ENCODE assay signal across 12 cellular contexts in genomic region chr9:108439967-108440366, GRCh38.
DNase-seq lines count a peak whose midpoint lies in the region; ATAC-seq, FAIRE-seq and TF ChIP-seq lines count a peak whose summit lies in the region.
"Had no signal": no experiment of that assay in that cellular context is flagged by ENCODE, and none has a peak within 500 bp of the region (broad histone marks: within the 10 kb centered on the region; RNA-seq: fewer than 3 reads in every experiment).

No MANE protein-coding gene starts in this region.

- in situ Hi-C loops in mammary epithelial cell (cut with MboI; ENCODE audit: low sequenced_read_pairs in 2 of 2), result no loop called here

- intact Hi-C loops in mammary epithelial cell (cut with micrococcal nuclease), result loop anchor here (10.0 kb wide), 1 partner anchor 385 kb away; no protein-coding TSS in a partner anchor
- intact Hi-C loops in vagina (cut with DNase I), result no loop called here
- intact Hi-C loops in pancreas (cut with DNase I), result no loop called here

- no peak for TF ChIP-seq CTCF in mammary epithelial cell (conservative IDR thresholded peaks at IDR 0.05 in 1 of 2, IDR thresholded peaks at IDR 0.05 in 1 of 2; ENCODE audit: extremely low read depth in 1 of 2, insufficient read depth in 1 of 2, low read depth in 1 of 2, low read length in 2 of 2)
- TF ChIP-seq CTCF in keratinocyte (optimal IDR thresholded peaks at IDR 0.05 in 1 of 3, IDR thresholded peaks at IDR 0.05 in 1 of 3, conservative IDR thresholded peaks at IDR 0.05 in 1 of 3; ENCODE audit: extremely low read depth in 1 of 3, insufficient read depth in 2 of 3, low read length in 3 of 3), result no peak
- TF ChIP-seq CTCF in vagina (IDR thresholded peaks at IDR 0.05), result no peak
- TF ChIP-seq CTCF in pancreas (IDR thresholded peaks at IDR 0.05), result no peak

- H3K9me1 ChIP-seq in keratinocyte (ENCODE audit: control insufficient read depth, extremely low read depth, insufficient read depth, low read length), result no peaks in the 10 kb centered on the region

- H4K20me1 ChIP-seq in mammary epithelial cell (ENCODE audit: insufficient read depth, low read length) (no peaks in the 10 kb centered on the region), keratinocyte (ENCODE audit: control insufficient read depth, extremely low read depth, insufficient read depth, low read length) (no peaks in the 10 kb centered on the region)

- no TSS peak for BruUV-seq in mammary epithelial cell (replicated peaks; lab: Mats Ljungman, UMichigan)

- WGBS in mammary epithelial cell (ENCODE audit: low coverage, missing lambda C conversion rate), result 38% methylated on average over 3 of the region's 3 CpGs
- WGBS in pancreas, 2 donors, result 81 to 90% methylated on average over 3 of the region's 3 CpGs

- H3K36me3 ChIP-seq in mammary epithelial cell (ENCODE audit: insufficient read depth, low read length) (no peaks in the 10 kb centered on the region), keratinocyte (ENCODE audit: control insufficient read depth in 2 of 2, extremely low read depth in 1 of 2, insufficient read depth in 2 of 2, low read length in 2 of 2) (no peaks in the 10 kb centered on the region), vagina (no peaks in the 10 kb centered on the region), pancreas (no peaks in the 10 kb centered on the region)

- DNase-seq in LHCN-M2 (ENCODE audit: low read depth) (peak; percentile 74), mammary epithelial cell (peak; percentile 77), keratinocyte (ENCODE audit: low read depth, low spot score) (no peak), vagina (ENCODE audit: extremely low spot score in 2 of 2) (no peak), pancreas (no peak), NAMALWA (ENCODE audit: low spot score) (no peak)
- no peak for DNase-seq in activated CD4-positive, alpha-beta T cell treated with anti-CD3 and anti-CD28 coated beads for 48 hours
- DNase-seq: activated T-cell treated with anti-CD3 and anti-CD28 coated beads, Interleukin-2, amount 50 U/mL, for 24 hours; NCI-H524 treated with DMSO at 0.1 percent for 48 hours; SHP77 treated with DMSO at 0.1 percent for 48 hours had no signal

- H2AFZ ChIP-seq in mammary epithelial cell (ENCODE audit: low read depth, low read length) (no peak overlapping the region), keratinocyte (ENCODE audit: control insufficient read depth, low read length) (peak overlapping the region; percentile 17)

- H3K9ac ChIP-seq in mammary epithelial cell (ENCODE audit: insufficient read depth, low read length) (no peak overlapping the region), keratinocyte (ENCODE audit: control insufficient read depth, extremely low read depth, insufficient read depth, low read length) (no peak overlapping the region)

- no peak for TF ChIP-seq POLR2A in vagina (IDR thresholded peaks at IDR 0.05)

- H3K9me3 ChIP-seq in mammary epithelial cell (replicated peaks; ENCODE audit: insufficient read depth, low read length) (no peaks in the 10 kb centered on the region), keratinocyte (ENCODE audit: control insufficient read depth, low read depth, low read length) (no peaks in the 10 kb centered on the region), vagina (no peaks in the 10 kb centered on the region), pancreas (no peaks in the 10 kb centered on the region)

- no peaks in the 10 kb centered on the region for H3K79me2 ChIP-seq in mammary epithelial cell (ENCODE audit: insufficient read depth, low read length)
- H3K79me2 ChIP-seq in keratinocyte (ENCODE audit: control insufficient read depth, insufficient read depth, low read length), result no peaks in the 10 kb centered on the region

- dilution Hi-C loops in mammary epithelial cell (cut with HindIII; ENCODE audit: low sequenced_read_pairs), result no loop called here
- dilution Hi-C loops in keratinocyte (cut with MboI; ENCODE audit: extremely low pct_ligation_motif_present, low sequenced_read_pairs), result no loop called here

- H3K27me3 ChIP-seq in mammary epithelial cell (ENCODE audit: insufficient read depth, low read length) (no peaks in the 10 kb centered on the region), keratinocyte (ENCODE audit: control insufficient read depth, extremely low read depth, insufficient read depth, low read length) (no peaks in the 10 kb centered on the region), vagina (no peaks in the 10 kb centered on the region), pancreas (no peaks in the 10 kb centered on the region)

- peaks cover 30% of the 10 kb centered on the region for H3K4me1 ChIP-seq in mammary epithelial cell (ENCODE audit: insufficient read depth, low read length)
- H3K4me1 ChIP-seq in keratinocyte (ENCODE audit: control insufficient read depth, extremely low read depth, insufficient read depth, low read length), result peaks cover 47% of the 10 kb centered on the region
- H3K4me1 ChIP-seq in vagina, result peaks cover 35% of the 10 kb centered on the region
- H3K4me1 ChIP-seq in pancreas, result peaks cover 9 to 18% (median 16%) of the 10 kb centered on the region in 3 donors

- H3K4me2 ChIP-seq in mammary epithelial cell (ENCODE audit: insufficient read depth, low read depth, low read length) (peak overlapping the region; percentile 54), keratinocyte (ENCODE audit: control insufficient read depth, extremely low read depth, insufficient read depth, low read depth, low read length) (peak overlapping the region; percentile 54)

- H3K4me3 ChIP-seq in mammary epithelial cell (replicated peaks in 1 of 3; ENCODE audit: insufficient read depth in 1 of 3, low read depth in 2 of 3, low read length in 3 of 3) (no peak overlapping the region), keratinocyte (ENCODE audit: control insufficient read depth in 2 of 3, extremely low read depth in 1 of 3, insufficient read depth in 2 of 3, low read depth in 1 of 3, low read length in 3 of 3) (no peak overlapping the region), vagina (no peak overlapping the region), pancreas (no peak overlapping the region)
- H3K4me3 ChIP-seq: GM12878 had no signal

- peak overlapping the region; percentile 49 for H3K27ac ChIP-seq in mammary epithelial cell (ENCODE audit: insufficient read depth, low read depth, low read length)
- H3K27ac ChIP-seq in keratinocyte (ENCODE audit: control insufficient read depth, insufficient read depth, low read length), result peak overlapping the region; percentile 32
- H3K27ac ChIP-seq in vagina, result peak overlapping the region; percentile 51
- H3K27ac ChIP-seq in pancreas, result no peak overlapping the region

- ATAC-seq in pancreas, result no peak
- ATAC-seq: GM12878 had no signal

- CTCF ChIA-PET in mammary epithelial cell (lab: Charles Lee; ENCODE audit: low non-redundant PET), result interaction anchor here (0.5 kb wide), 1 partner anchor 20 kb away, joined by 3 read pairs; no protein-coding TSS in a partner anchor

- peak; percentile 73 for FAIRE-seq in keratinocyte (lab: Jason Lieb, UNC)
- no peak for FAIRE-seq in pancreas (lab: Jason Lieb, UNC)
- FAIRE-seq: GM12878, GM19239 had no signal

Comparison
In these comparisons a context has a peak if more than half of its experiments do, and no peak if none do; other contexts are left out.
1. DNase-seq: peak in LHCN-M2 (single experiment) and mammary epithelial cell (single experiment); none in keratinocyte (single experiment), vagina (0 of 2), pancreas (0 of 6), activated CD4-positive, alpha-beta T cell treated with anti-CD3 and anti-CD28 coated beads for 48 hours (single experiment) and NAMALWA (single experiment).
2. H3K27ac ChIP-seq: peak in mammary epithelial cell (single experiment), keratinocyte (single experiment) and vagina (single experiment); none in pancreas (0 of 4).